14 cellular contexts compared by ENCODE assay signal in the genomic region with DNA sequence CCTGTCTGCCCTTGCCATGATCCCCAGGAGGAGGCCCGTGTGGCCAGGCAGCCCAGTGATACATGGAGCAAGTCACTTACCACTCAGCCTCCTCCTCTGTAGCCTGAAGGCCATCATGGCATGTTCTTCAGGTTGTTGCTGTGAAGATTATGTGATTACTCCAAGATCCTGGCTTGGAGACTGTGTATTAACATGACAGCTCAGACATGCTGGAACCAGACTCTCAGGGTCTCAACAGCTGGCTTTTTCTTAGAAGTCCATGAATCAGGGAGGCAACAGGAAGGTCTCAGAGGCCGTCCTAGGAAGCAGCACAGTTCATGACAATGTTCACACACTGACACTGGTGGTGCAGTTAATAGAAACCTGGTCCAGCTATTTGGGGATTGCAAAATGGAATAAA.
A peak's percentile ranks its signal among the peaks of the same experiment; 100 is the strongest.
DNase-seq lines count a peak whose midpoint lies in the region; ATAC-seq, FAIRE-seq and TF ChIP-seq lines count a peak whose summit lies in the region.
"Had no signal": no experiment of that assay in that cellular context is flagged by ENCODE, and none has a peak within 500 bp of the region (broad histone marks: within the 10 kb centered on the region; RNA-seq: fewer than 3 reads in every experiment).

No MANE protein-coding gene starts in this region.

- DNase-seq in GM23248: peak; percentile 50
- no peak for DNase-seq in bronchial epithelial cell (ENCODE audit: low read depth)
- DNase-seq in kidney: peak; percentile 46
- DNase-seq in GM19238 (ENCODE audit: insufficient read length, low spot score): no peak
- DNase-seq: ACHN; C1 segment of cervical spinal cord; Calu3; CD4-positive, alpha-beta T cell; DMS 273 treated with DMSO at 0.1 percent for 48 hours; GOT3 had no signal

- H3K36me3 ChIP-seq in GM23248 (ENCODE audit: low read depth) (no peaks in the 10 kb centered on the region), bronchial epithelial cell (ENCODE audit: control insufficient read depth, insufficient read depth, low read length) (no peaks in the 10 kb centered on the region), kidney (ENCODE audit: control insufficient read depth in 1 of 2, insufficient read depth in 2 of 2, low read length in 2 of 2) (no peaks in the 10 kb centered on the region), subcutaneous abdominal adipose tissue (ENCODE audit: control insufficient read depth in 5 of 5, insufficient read depth in 5 of 5, low read length in 5 of 5) (no peaks in the 10 kb centered on the region)
- H3K36me3 ChIP-seq: HAP-1 had no signal

- H3F3A ChIP-seq in GM23248 (ENCODE audit: insufficient read depth): peaks cover 44% of the 10 kb centered on the region

- ATAC-seq in HG02610 (IDR thresholded peaks at IDR 0.05; ENCODE audit: unreplicated experiment): no peak
- no peak for ATAC-seq in GM21447 (IDR thresholded peaks at IDR 0.05; ENCODE audit: unreplicated experiment)

- H3K4me1 ChIP-seq in GM23248 (ENCODE audit: insufficient read depth): peaks cover 62% of the 10 kb centered on the region
- no peaks in the 10 kb centered on the region for H3K4me1 ChIP-seq in kidney (ENCODE audit: control insufficient read depth in 1 of 2, insufficient read depth in 1 of 2, low read depth in 1 of 2, low read length in 2 of 2)
- H3K4me1 ChIP-seq in subcutaneous abdominal adipose tissue (ENCODE audit: control insufficient read depth in 5 of 5, insufficient read depth in 5 of 5, low read length in 5 of 5): peaks cover 5 to 18% (median 10%) of the 10 kb centered on the region in 5 donors
- H3K4me1 ChIP-seq: HAP-1 had no signal

- no peaks in the 10 kb centered on the region for H3K9me3 ChIP-seq in GM23248 (ENCODE audit: low read depth)
- H3K9me3 ChIP-seq in kidney (ENCODE audit: control insufficient read depth in 1 of 2, low read length in 2 of 2): no peaks in the 10 kb centered on the region
- no peaks in the 10 kb centered on the region for H3K9me3 ChIP-seq in subcutaneous abdominal adipose tissue (ENCODE audit: control insufficient read depth in 5 of 5, low read length in 5 of 5)
- H3K9me3 ChIP-seq: HAP-1 had no signal

- peak overlapping the region; percentile 16 for H3K4me2 ChIP-seq in GM23248 (ENCODE audit: unreplicated experiment)

- H4K20me1 ChIP-seq in GM23248 (ENCODE audit: insufficient read depth): no peaks in the 10 kb centered on the region

- peak; percentile 77 for FAIRE-seq in bronchial epithelial cell (lab: Jason Lieb, UNC)
- FAIRE-seq in kidney (lab: Jason Lieb, UNC): no peak

- peak overlapping the region; percentile 16 for H2AFZ ChIP-seq in GM23248

- H3K27me3 ChIP-seq in GM23248 (replicated peaks; ENCODE audit: insufficient read depth): no peaks in the 10 kb centered on the region
- no peaks in the 10 kb centered on the region for H3K27me3 ChIP-seq in bronchial epithelial cell (ENCODE audit: control insufficient read depth, insufficient read depth, low read length)
- H3K27me3 ChIP-seq in subcutaneous abdominal adipose tissue (ENCODE audit: control insufficient read depth in 5 of 5, insufficient read depth in 4 of 5, low read length in 5 of 5): no peaks in the 10 kb centered on the region

- H3K9ac ChIP-seq in GM23248 (peak overlapping the region; percentile 74), kidney (ENCODE audit: low read length in 2 of 2) (no peak overlapping the region), subcutaneous abdominal adipose tissue (ENCODE audit: low read length in 5 of 5) (no peak overlapping the region)

- in situ Hi-C loops in GM23248 (cut with MboI): loop anchor here (10.0 kb wide), 1 partner anchor 95 kb away; no protein-coding TSS in a partner anchor

- H3K9me2 ChIP-seq in GM23248 (ENCODE audit: insufficient read depth): no peaks in the 10 kb centered on the region

- WGBS in GM23248 (ENCODE audit: low coverage in 1 of 2, low lambda C conversion rate in 2 of 2, missing lambda C conversion rate in 2 of 2), 2 experiments: 37 to 44% methylated on average over 2 of the region's 2 CpGs

- intact Hi-C loops in kidney (cut with DNase I): no loop called here

- H3K4me3 ChIP-seq in GM23248: no peak overlapping the region
- H3K4me3 ChIP-seq in bronchial epithelial cell (ENCODE audit: low read depth, low read length): no peak overlapping the region
- no peak overlapping the region for H3K4me3 ChIP-seq in kidney (ENCODE audit: low read length in 2 of 2)
- no peak overlapping the region for H3K4me3 ChIP-seq in subcutaneous abdominal adipose tissue (ENCODE audit: low read depth in 1 of 5, low read length in 5 of 5)
- H3K4me3 ChIP-seq: HAP-1 had no signal

- H3K27ac ChIP-seq in GM23248 (peak overlapping the region; percentile 95), kidney (ENCODE audit: low read depth in 2 of 2, low read length in 2 of 2) (no peak overlapping the region), subcutaneous abdominal adipose tissue (ENCODE audit: low read depth, low read length) (peak overlapping the region; percentile 30)

- TF ChIP-seq CTCF in bronchial epithelial cell (IDR thresholded peaks at IDR 0.05; ENCODE audit: insufficient read depth, low read length, severe bottlenecking) (no peak), kidney (IDR thresholded peaks at IDR 0.05; ENCODE audit: borderline replicate concordance, extremely low read depth, insufficient read depth) (no peak)

- peaks cover 6% of the 10 kb centered on the region; the same call in 1 of the 2 replicates for H3K79me2 ChIP-seq in GM23248 (ENCODE audit: insufficient read depth)

Comparison
In these comparisons a context has a peak if more than half of its experiments do, and no peak if none do; other contexts are left out.
1. DNase-seq: peak in GM23248 (single experiment) and kidney (single experiment); none in bronchial epithelial cell (single experiment) and GM19238 (single experiment).
2. H3K27ac ChIP-seq: peak in GM23248 (single experiment) and subcutaneous abdominal adipose tissue (single experiment); none in kidney (0 of 2).